In the genomic region with DNA sequence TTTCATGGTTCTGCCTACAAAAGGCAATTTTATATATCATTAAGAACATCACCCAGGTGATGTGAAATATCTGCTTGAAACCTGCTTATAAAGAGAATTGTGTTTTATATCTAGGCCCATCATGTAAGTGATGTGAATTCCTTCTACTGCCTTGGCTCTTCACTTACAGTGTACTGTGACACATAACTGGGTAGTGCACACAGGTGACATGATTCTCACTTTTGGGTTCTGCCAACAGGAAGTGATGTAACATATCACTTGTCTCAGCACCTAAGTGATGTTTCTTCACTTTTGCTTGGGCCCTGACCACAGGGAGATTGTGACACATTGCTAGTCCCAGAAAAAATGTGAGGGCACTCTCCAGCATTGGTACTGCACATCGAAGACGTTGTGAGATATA, we compare ENCODE assay signal across 27 cellular contexts.
"Had no signal": no experiment of that assay in that cellular context is flagged by ENCODE, and none has a peak within 500 bp of the region (broad histone marks: within the 10 kb centered on the region; RNA-seq: fewer than 3 reads in every experiment).

No MANE protein-coding gene starts in this region.

- H3K27ac Mint-ChIP-seq: immature natural killer cell; naive thymus-derived CD8-positive, alpha-beta T cell; nephron had no signal

- ATAC-seq: left colon; left lung; lower lobe of right lung; naive thymus-derived CD8-positive, alpha-beta T cell; pancreas; right cardiac atrium; sciatic nerve had no signal

- H3K4me3 Mint-ChIP-seq: immature natural killer cell; naive thymus-derived CD8-positive, alpha-beta T cell; nephron; neural crest cell had no signal

- H3K36me3 Mint-ChIP-seq: immature natural killer cell; naive thymus-derived CD8-positive, alpha-beta T cell had no signal

- H3K9me3 Mint-ChIP-seq: immature natural killer cell; naive thymus-derived CD8-positive, alpha-beta T cell; nephron; neural crest cell had no signal

- DNase-seq: hypothalamus; immature natural killer cell; kidney; left colon; left lung; lower lobe of right lung; mammary epithelial cell; mesenchymal stem cell; naive thymus-derived CD8-positive, alpha-beta T cell; nucleus accumbens; pancreas; posterior cingulate gyrus; retina; right cardiac atrium; stimulated activated CD4-positive, alpha-beta T cell treated with anti-CD3 and anti-CD28 coated beads, Interleukin-12 subunit alpha, Interleukin-12 subunit beta, amount 100 ng/mL, for 4 hours; stimulated activated CD4-positive, alpha-beta T cell treated with anti-CD3 and anti-CD28 coated beads, Interleukin-15, amount 100 ng/mL, for 24 hours; stimulated activated CD4-positive, alpha-beta T cell treated with anti-CD3 and anti-CD28 coated beads, Interleukin-2, amount 100 ng/mL, for 24 hours; stimulated activated CD4-positive, alpha-beta T cell treated with anti-CD3 and anti-CD28 coated beads, Interleukin-4, amount 100 ng/mL, for 1 hour; stimulated activated naive CD4-positive, alpha-beta T cell; stomach; testis; thyroid gland; transverse colon; upper lobe of left lung had no signal

- H3K4me1 Mint-ChIP-seq: immature natural killer cell; naive thymus-derived CD8-positive, alpha-beta T cell; nephron; neural crest cell had no signal
